ENCODE assay signal across 21 cellular contexts in genomic region chr1:52641307-52641706, GRCh38. TPM values are rescaled to one million over a fixed set of nuclear protein-coding genes. Genes with fewer than 3 reads are reported as not detected.
DNase-seq lines count a peak whose midpoint lies in the region; TF ChIP-seq lines count a peak whose summit lies in the region.
"Had no signal": no experiment of that assay in that cellular context is flagged by ENCODE, and none has a peak within 500 bp of the region (broad histone marks: within the 10 kb centered on the region; RNA-seq: fewer than 3 reads in every experiment).

No MANE protein-coding gene starts in this region.

- H4K20me1 ChIP-seq in OCI-LY1 (ENCODE audit: insufficient read depth, low read length): no peaks in the 10 kb centered on the region

- peak overlapping the region; percentile 60 for H3K27ac ChIP-seq in OCI-LY1 (ENCODE audit: low read depth, low read length, poor library complexity, severe bottlenecking)
- H3K27ac ChIP-seq in uterus: no peak overlapping the region
- H3K27ac ChIP-seq in ovary: no peak overlapping the region
- H3K27ac ChIP-seq in RWPE1: no peak overlapping the region
- H3K27ac ChIP-seq: gastroesophageal sphincter, GM23248, psoas muscle, thyroid gland had no signal

- H3K9me3 ChIP-seq in OCI-LY1 (ENCODE audit: low read length): no peaks in the 10 kb centered on the region
- H3K9me3 ChIP-seq in uterus: no peaks in the 10 kb centered on the region
- no peaks in the 10 kb centered on the region for H3K9me3 ChIP-seq in ovary
- H3K9me3 ChIP-seq: gastroesophageal sphincter, psoas muscle, thyroid gland had no signal

- TF ChIP-seq POLR2A in uterus (IDR thresholded peaks at IDR 0.05): no peak
- TF ChIP-seq POLR2A in ovary (IDR thresholded peaks at IDR 0.05): no peak

- H2AFZ ChIP-seq in OCI-LY1 (ENCODE audit: low read length): no peak overlapping the region
- H2AFZ ChIP-seq: GM23248 had no signal

- peaks cover 43% of the 10 kb centered on the region for H3K4me1 ChIP-seq in OCI-LY1 (ENCODE audit: insufficient read depth, low read length, severe bottlenecking)
- no peaks in the 10 kb centered on the region for H3K4me1 ChIP-seq in uterus
- H3K4me1 ChIP-seq in ovary (ENCODE audit: insufficient read depth): no peaks in the 10 kb centered on the region
- H3K4me1 ChIP-seq: gastroesophageal sphincter, thyroid gland had no signal

- peaks cover 3% of the 10 kb centered on the region; the same call in 1 of the 2 replicates for H3K36me3 ChIP-seq in OCI-LY1 (ENCODE audit: insufficient read depth, low read length)
- H3K36me3 ChIP-seq in uterus: no peaks in the 10 kb centered on the region
- H3K36me3 ChIP-seq in ovary: no peaks in the 10 kb centered on the region
- H3K36me3 ChIP-seq: gastroesophageal sphincter, thyroid gland had no signal

- intact Hi-C loops in dendritic cell treated with granulocyte-macrophage colony-stimulating factor and Interleukin-4, amounts not matched to agents 40 ng/mL and 50 ng/mL, for 4 days (cut with micrococcal nuclease): no loop called here
- intact Hi-C loops in uterus (cut with DNase I; ENCODE audit: low total_unique reads) (no loop called here), ovary (cut with DNase I) (no loop called here)

- 84 to 93% (median 91%) methylated on average over 4 of the region's 4 CpGs for WGBS in ovary, 3 donors

- H3K79me2 ChIP-seq in OCI-LY1 (ENCODE audit: insufficient read depth, low read length): no peaks in the 10 kb centered on the region; the same call in 1 of the 2 replicates

- peak overlapping the region; percentile 69 for H3K27ac Mint-ChIP-seq in activated naive CD4-positive, alpha-beta T cell treated with anti-CD3 and anti-CD28 coated beads, Interleukin-2, amount 50 U/mL, for 24 hours
- H3K27ac Mint-ChIP-seq in dendritic cell treated with granulocyte-macrophage colony-stimulating factor and Interleukin-4, amounts not matched to agents 40 ng/mL and 50 ng/mL, for 4 days: peak overlapping the region; percentile 6
- H3K27ac Mint-ChIP-seq: activated T-helper 2 cell treated with anti-CD3 and anti-CD28 coated beads, Interferon-gamma antibody, Interleukin-2, Interleukin-4, amounts not matched to agents 10 μg/mL and 5 μg/mL and 100 μg/mL, durations not matched to agents 14 hours and 24 hours and 36 hours had no signal

- POLR2A ChIA-PET in RWPE1 (lab: Yijun Ruan, JAX; ENCODE audit: low non-redundant PET): no interaction called here

- peaks cover 60% of the 10 kb centered on the region for H3K4me1 Mint-ChIP-seq in activated naive CD4-positive, alpha-beta T cell treated with anti-CD3 and anti-CD28 coated beads, Interleukin-2, amount 50 U/mL, for 24 hours
- peaks cover 27% of the 10 kb centered on the region for H3K4me1 Mint-ChIP-seq in dendritic cell treated with granulocyte-macrophage colony-stimulating factor and Interleukin-4, amounts not matched to agents 40 ng/mL and 50 ng/mL, for 4 days (ENCODE audit: low read depth)

- DNase-seq in activated naive CD4-positive, alpha-beta T cell (lab: John Stamatoyannopoulos, UW): no peak
- DNase-seq in uterus: no peak
- DNase-seq in ovary: no peak
- no peak for DNase-seq in RWPE1 (ENCODE audit: low spot score)
- DNase-seq in nucleus accumbens (lab: John Stamatoyannopoulos, UW): no peak
- DNase-seq: activated CD4-positive, CD25-positive, alpha-beta regulatory T cell; GM23248; islet precursor cell; midbrain; NCI-H1092 treated with DMSO at 0.1 percent for 48 hours; NCI-H2227 treated with DMSO at 0.1 percent for 48 hours; psoas muscle; thyroid gland had no signal

- H3K9me2 ChIP-seq in OCI-LY1 (ENCODE audit: low read depth, low read length): no peaks in the 10 kb centered on the region

- no peak overlapping the region for H3K4me3 ChIP-seq in OCI-LY1 (ENCODE audit: low read depth, low read length, poor library complexity, severe bottlenecking)
- H3K4me3 ChIP-seq in uterus: no peak overlapping the region
- H3K4me3 ChIP-seq in ovary: no peak overlapping the region
- H3K4me3 ChIP-seq: gastroesophageal sphincter, GM23248, psoas muscle, thyroid gland had no signal

- peaks cover 19% of the 10 kb centered on the region for H3K36me3 Mint-ChIP-seq in activated naive CD4-positive, alpha-beta T cell treated with anti-CD3 and anti-CD28 coated beads, Interleukin-2, amount 50 U/mL, for 24 hours
- no peaks in the 10 kb centered on the region for H3K36me3 Mint-ChIP-seq in dendritic cell treated with granulocyte-macrophage colony-stimulating factor and Interleukin-4, amounts not matched to agents 40 ng/mL and 50 ng/mL, for 4 days (ENCODE audit: low read depth)

- no peak overlapping the region for H3K9ac ChIP-seq in OCI-LY1 (ENCODE audit: low read length)
- H3K9ac ChIP-seq: GM23248 had no signal

- H3K27me3 ChIP-seq in OCI-LY1 (ENCODE audit: insufficient read depth, low read length) (no peaks in the 10 kb centered on the region), uterus (no peaks in the 10 kb centered on the region), ovary (no peaks in the 10 kb centered on the region)
- H3K27me3 ChIP-seq: gastroesophageal sphincter, thyroid gland had no signal

- no peak for TF ChIP-seq EP300 in ovary (IDR thresholded peaks at IDR 0.05)

- H3F3A ChIP-seq in OCI-LY1 (ENCODE audit: insufficient read depth, low read length): no peaks in the 10 kb centered on the region

- H3K4me3 Mint-ChIP-seq in activated naive CD4-positive, alpha-beta T cell treated with anti-CD3 and anti-CD28 coated beads, Interleukin-2, amount 50 U/mL, for 24 hours: no peak overlapping the region
- no peak overlapping the region for H3K4me3 Mint-ChIP-seq in dendritic cell treated with granulocyte-macrophage colony-stimulating factor and Interleukin-4, amounts not matched to agents 40 ng/mL and 50 ng/mL, for 4 days

- TF ChIP-seq CTCF in OCI-LY1 (IDR thresholded peaks at IDR 0.05; ENCODE audit: low read length): no peak
- no peak for TF ChIP-seq CTCF in uterus (IDR thresholded peaks at IDR 0.05)
- TF ChIP-seq CTCF in ovary (IDR thresholded peaks at IDR 0.05): no peak
- no peak for TF ChIP-seq CTCF in RWPE1 (conservative IDR thresholded peaks at IDR 0.05; ENCODE audit: low read depth)

- CTCF ChIA-PET in RWPE1 (lab: Yijun Ruan, JAX): interaction anchor here (0.6 kb wide), 1 partner anchor 312 kb away, joined by 3 read pairs; no protein-coding TSS in a partner anchor

- no peaks in the 10 kb centered on the region for H3K9me3 Mint-ChIP-seq in activated naive CD4-positive, alpha-beta T cell treated with anti-CD3 and anti-CD28 coated beads, Interleukin-2, amount 50 U/mL, for 24 hours
- H3K9me3 Mint-ChIP-seq in dendritic cell treated with granulocyte-macrophage colony-stimulating factor and Interleukin-4, amounts not matched to agents 40 ng/mL and 50 ng/mL, for 4 days: no peaks in the 10 kb centered on the region
- H3K9me3 Mint-ChIP-seq: activated T-helper 2 cell treated with anti-CD3 and anti-CD28 coated beads, Interferon-gamma antibody, Interleukin-2, Interleukin-4, amounts not matched to agents 10 μg/mL and 5 μg/mL and 100 μg/mL, durations not matched to agents 14 hours and 24 hours and 36 hours had no signal

- H3K27me3 Mint-ChIP-seq in activated naive CD4-positive, alpha-beta T cell treated with anti-CD3 and anti-CD28 coated beads, Interleukin-2, amount 50 U/mL, for 24 hours: no peaks in the 10 kb centered on the region
- peaks cover 3% of the 10 kb centered on the region for H3K27me3 Mint-ChIP-seq in dendritic cell treated with granulocyte-macrophage colony-stimulating factor and Interleukin-4, amounts not matched to agents 40 ng/mL and 50 ng/mL, for 4 days

- H3K4me2 ChIP-seq in OCI-LY1 (ENCODE audit: low read length): peak overlapping the region; percentile 15; the same call in 1 of the 2 replicates

RNA-seq across cellular contexts. Expression of gene SHISAL2A, which starts 8.3 kb away (rescaled TPM):
- under 1 TPM in 2 of 4 donors, not detected in 2; 0.28 to 0.49 TPM for total RNA-seq in uterus
- total RNA-seq in ovary: under 1 TPM in 4 of 7 donors, not detected in 3; 0.12 to 0.69 (median 0.34) TPM
- polyA plus RNA-seq in ovary: not detected
- total RNA-seq: bronchial epithelial cell, gastroesophageal sphincter, GM23248, HepG2, SK-MEL-5 had no signal
- polyA plus RNA-seq: GM23248, HepG2 had no signal

RNA-seq across cellular contexts. Expression of gene GPX7, which starts 39.1 kb away (rescaled TPM):
- total RNA-seq in uterus (100 to 1,000 TPM in 1 of 4 donors, 10 to 100 TPM in 1, 1 to 10 TPM in 2; 1.8 to 125 (median 9.6) TPM), ovary (10 to 100 TPM; 10.3 to 22.1 (median 13.1) TPM)
- 10 to 100 TPM; 23.1 to 23.7 TPM for polyA plus RNA-seq in ovary
- total RNA-seq: SK-MEL-5 had no signal

RNA-seq across cellular contexts. Expression of gene COA7, which starts 56.8 kb away (rescaled TPM):
- total RNA-seq in uterus (10 to 100 TPM in 2 of 4 donors, 1 to 10 TPM in 2; 4.1 to 18.8 (median 11.2) TPM), ovary (10 to 100 TPM in 5 of 7 donors, 1 to 10 TPM in 2; 3.5 to 27.2 (median 18.6) TPM)
- polyA plus RNA-seq in ovary: 10 to 100 TPM in 1 of 2 donors, 1 to 10 TPM in 1; 4.3 to 12.3 TPM
